23 cellular contexts compared by ENCODE assay signal in the genomic region with DNA sequence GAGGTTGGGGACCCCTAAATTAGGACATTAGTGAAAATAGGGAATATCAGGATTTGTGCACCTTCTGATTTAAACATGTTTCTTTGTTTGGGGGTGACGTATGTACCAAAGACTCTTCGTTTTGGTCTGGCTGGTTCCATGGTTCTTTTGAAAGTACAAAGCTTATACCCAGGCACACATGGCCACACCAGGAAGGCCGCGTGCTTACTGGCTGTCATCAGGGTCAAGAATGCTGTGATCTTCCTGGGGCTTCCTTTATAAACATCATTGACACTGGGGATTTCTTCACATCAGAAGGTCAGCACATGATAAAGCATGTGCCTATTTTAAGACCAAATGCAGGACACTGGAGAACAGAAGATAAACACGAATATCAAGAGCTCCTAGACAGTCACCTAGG.
"Had no signal": no experiment of that assay in that cellular context is flagged by ENCODE, and none has a peak within 500 bp of the region (broad histone marks: within the 10 kb centered on the region; RNA-seq: fewer than 3 reads in every experiment).

No MANE protein-coding gene starts in this region.

- ATAC-seq: foreskin keratinocyte, left lobe of liver, lower lobe of right lung, pancreas, sciatic nerve had no signal

- H3K36me3 Mint-ChIP-seq: memory B cell, naive B cell had no signal

- H3K4me1 ChIP-seq: foreskin keratinocyte, pancreas, prostate gland had no signal

- H3K9me3 ChIP-seq: lower lobe of right lung, pancreas, prostate gland had no signal

- H3K27ac ChIP-seq: foreskin keratinocyte, lower lobe of right lung, pancreas, prostate gland, skin epidermis had no signal

- H3K4me1 Mint-ChIP-seq: memory B cell had no signal

- H3K4me3 ChIP-seq: lower lobe of right lung, pancreas, prostate gland, skin epidermis had no signal

- H3K36me3 ChIP-seq: lower lobe of right lung, pancreas, prostate gland had no signal

- H3K4me3 Mint-ChIP-seq: endodermal cell, memory B cell, naive B cell, nephron had no signal

- DNase-seq: cerebellar nuclear complex; dermis blood vessel endothelial cell; effector CD4-positive, alpha-beta T cell; erythroblast; foreskin keratinocyte; hippocampal formation; kidney glomerular epithelial cell; lower lobe of right lung; midbrain; naive B cell; occipital lobe; pancreas; stimulated activated CD4-positive, alpha-beta T cell treated with anti-CD3 and anti-CD28 coated beads, Interleukin-2, amount 100 ng/mL, for 24 hours; stimulated activated CD4-positive, alpha-beta T cell treated with anti-CD3 and anti-CD28 coated beads, Interleukin-4, amount 100 ng/mL, for 4 hours; stimulated activated naive CD4-positive, alpha-beta T cell treated with Interleukin-2 at 50 U/mL for 16 hours; trophoblast cell had no signal

- H3K9me3 Mint-ChIP-seq: naive B cell had no signal

- H3K27me3 ChIP-seq: foreskin keratinocyte, pancreas had no signal

- H3K27ac Mint-ChIP-seq: endodermal cell, memory B cell, naive B cell, nephron had no signal
